In the genomic region with DNA sequence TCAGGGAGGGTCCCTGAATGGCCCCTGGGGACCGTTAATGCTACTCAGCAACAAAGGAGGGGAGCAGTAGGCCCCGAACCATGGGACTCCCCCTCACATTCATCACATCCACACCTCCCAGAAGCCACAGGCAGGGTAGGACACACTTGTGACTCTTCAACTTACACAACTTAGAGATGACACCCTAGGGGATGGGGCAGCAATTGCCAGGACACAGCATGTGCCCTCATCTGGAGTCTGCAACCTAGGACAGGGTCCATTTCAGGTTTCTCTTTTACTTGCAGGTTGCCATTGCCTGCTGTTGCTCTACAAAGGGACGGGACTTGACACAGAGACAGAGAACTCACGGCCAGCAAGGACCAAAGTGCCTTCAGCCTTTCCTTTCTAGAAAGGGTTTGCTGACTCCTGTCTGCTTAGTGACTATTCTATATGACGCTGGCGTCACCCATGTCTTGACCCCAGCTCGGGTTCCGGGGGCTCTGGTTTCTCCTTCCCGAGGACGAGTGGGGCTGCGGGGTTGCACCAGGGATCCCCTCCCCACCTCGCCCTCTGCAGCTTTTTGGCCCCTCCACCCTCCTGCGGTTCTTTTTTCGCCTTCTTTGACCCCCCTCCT, we compare ENCODE assay signal across 2 cellular contexts.
TF ChIP-seq lines count a peak whose summit lies in the region.

No MANE protein-coding gene starts in this region.

TF ChIP-seq in endothelial cell of umbilical vein, 7 proteins besides CTCF, POLR2A, EP300 and RAD21:
- TF ChIP-seq MYC (IDR thresholded peaks at IDR 0.05; ENCODE audit: low read depth, low read length), result no peak
- no peak for TF ChIP-seq POLR2AphosphoS5 (IDR thresholded peaks at IDR 0.05; ENCODE audit: insufficient read depth, low read depth, low read length)
- no peak for TF ChIP-seq JUN (IDR thresholded peaks at IDR 0.05; ENCODE audit: borderline replicate concordance, insufficient read depth, insufficient read length, low read depth)
- TF ChIP-seq EZH2 (IDR thresholded peaks at IDR 0.05; ENCODE audit: borderline replicate concordance, low read depth, low read length, severe bottlenecking), result no peak

TF ChIP-seq in HEK293T, 16 proteins besides CTCF, POLR2A, EP300 and RAD21:
- TF ChIP-seq SP1 (IDR thresholded peaks at IDR 0.05) (no peak), CTBP1 (IDR thresholded peaks at IDR 0.05; ENCODE audit: borderline replicate concordance) (no peak), HDGF (IDR thresholded peaks at IDR 0.05; ENCODE audit: borderline replicate concordance) (no peak), L3MBTL2 (conservative IDR thresholded peaks at IDR 0.05) (no peak), FOXA1 (IDR thresholded peaks at IDR 0.05) (no peak), ZNF384 (IDR thresholded peaks at IDR 0.05) (no peak), SUZ12 (IDR thresholded peaks at IDR 0.05) (no peak), ARNT (IDR thresholded peaks at IDR 0.05) (no peak), LEF1 (IDR thresholded peaks at IDR 0.05; ENCODE audit: borderline replicate concordance) (no peak), PKNOX1 (IDR thresholded peaks at IDR 0.05) (no peak), NFRKB (IDR thresholded peaks at IDR 0.05) (no peak)
TF ChIP-seq in HEK293T: peak in this region for 0.
